Comparison of ENCODE assay signal across 10 cellular contexts in genomic region chr7:80095545-80095944, GRCh38. TPM values are rescaled to one million over a fixed set of nuclear protein-coding genes. Genes with fewer than 3 reads are reported as not detected.
DNase-seq lines count a peak whose midpoint lies in the region; ATAC-seq, FAIRE-seq and TF ChIP-seq lines count a peak whose summit lies in the region.
"Had no signal": no experiment of that assay in that cellular context is flagged by ENCODE, and none has a peak within 500 bp of the region (broad histone marks: within the 10 kb centered on the region; RNA-seq: fewer than 3 reads in every experiment).

No MANE protein-coding gene starts in this region.

- CTCF ChIA-PET in AG04449 (lab: Yijun Ruan, JAX) (interaction anchor here (0.6 to 5.4 kb wide), 20 partner anchors 8 to 974 kb away, joined by 3 to 74 read pairs (median 4); no protein-coding TSS in a partner anchor), HepG2 (lab: Yijun Ruan, JAX; ENCODE audit: low intra/inter-chr PET ratio, low total read pairs) (no interaction called here)

- POLR2A ChIA-PET in AG04449 (lab: Yijun Ruan, JAX), result no interaction called here
- POLR2A ChIA-PET in HepG2 (lab: Yijun Ruan, JAX), result no interaction called here

- H3K9ac ChIP-seq in HepG2 (ENCODE audit: insufficient read depth, low read depth, low read length), result no peak overlapping the region

- H3K4me2 ChIP-seq in HepG2 (ENCODE audit: low read depth, low read length), result no peak overlapping the region

- no peaks in the 10 kb centered on the region for H4K20me1 ChIP-seq in HepG2 (ENCODE audit: insufficient read depth, low read length)

- H3K27ac ChIP-seq in HepG2 (ENCODE audit: extremely low read length, insufficient read depth, low read length), result no peak overlapping the region

- no peaks in the 10 kb centered on the region for H3K4me1 ChIP-seq in HepG2 (ENCODE audit: insufficient read depth, low read length)

- no peak overlapping the region for H2AFZ ChIP-seq in HepG2 (ENCODE audit: low read length)

- H3K4me3 ChIP-seq in AG04449 (ENCODE audit: low read depth, low read length) (no peak overlapping the region), astrocyte of the cerebellum (ENCODE audit: low read depth, low read length) (no peak overlapping the region), HepG2 (replicated peaks in 1 of 3; ENCODE audit: insufficient read depth in 1 of 3, low read depth in 2 of 3, low read length in 3 of 3) (no peak overlapping the region)
- H3K4me3 ChIP-seq: lung had no signal

- in situ Hi-C loops in astrocyte of the cerebellum (cut with HindIII; ENCODE audit: low sequenced_read_pairs), result loop anchor here (5.0 kb wide), 2 partner anchors 42 to 43 kb away; no protein-coding TSS in a partner anchor
- in situ Hi-C loops in HepG2 (cut with HindIII; ENCODE audit: extremely low pct_ligation_motif_present, low pct_unique_long_range_greater_than_20kb), result no loop called here

- FAIRE-seq in HepG2 (lab: Jason Lieb, UNC), result no peak

- no peak for TF ChIP-seq POLR2A in HepG2 (IDR thresholded peaks at IDR 0.05; ENCODE audit: insufficient read depth in 1 of 2, low read depth in 2 of 2, low read length in 2 of 2)

- TF ChIP-seq CTCF in AG04449 (IDR thresholded peaks at IDR 0.05; ENCODE audit: insufficient read depth, low read length, missing control alignments) (peak; percentile 9), astrocyte of the cerebellum (IDR thresholded peaks at IDR 0.05; ENCODE audit: low read depth, low read length, missing control alignments) (peak; percentile 26), HepG2 (CRISPR knock-in tag; IDR thresholded peaks at IDR 0.05) (no peak)

- WGBS in HepG2 (ENCODE audit: low lambda C conversion rate), result 23% methylated on average over 1 of the region's 1 CpG

- ATAC-seq in HepG2, result no peak
- ATAC-seq in HG03139 (IDR thresholded peaks at IDR 0.05; ENCODE audit: unreplicated experiment), result no peak
- ATAC-seq: stimulated activated effector memory CD8-positive, alpha-beta T cell treated with anti-CD3 and anti-CD28 coated beads, Interleukin-12 subunit alpha, Interleukin-12 subunit beta, amount 100 ng/mL, for 72 hours had no signal

- no peak for DNase-seq in AG04449 (ENCODE audit: low read depth, low spot score)
- peak; percentile 48 for DNase-seq in LHCN-M2 (ENCODE audit: low read depth)
- DNase-seq in astrocyte of the cerebellum (ENCODE audit: low read depth), result no peak
- no peak for DNase-seq in HepG2 (ENCODE audit: low spot score)
- DNase-seq in NCI-H128 (lab: John Stamatoyannopoulos, UW; ENCODE audit: unreplicated experiment), result no peak
- no peak for DNase-seq in activated T-cell treated with anti-CD3 and anti-CD28 coated beads, Interleukin-2, amount 50 U/mL, for 48 hours
- DNase-seq in activated CD4-positive, CD25-positive, alpha-beta regulatory T cell (lab: John Stamatoyannopoulos, UW), result no peak

- BruUV-seq in HepG2 (replicated peaks; lab: Mats Ljungman, UMichigan), result no TSS peak

- TF ChIP-seq EP300 in HepG2 (IDR thresholded peaks at IDR 0.05; ENCODE audit: low read depth in 2 of 2, low read length in 2 of 2) (no peak), HepG2 (CRISPR knock-in tag; IDR thresholded peaks at IDR 0.05; ENCODE audit: borderline replicate concordance) (no peak)

- no peaks in the 10 kb centered on the region for H3K9me3 ChIP-seq in HepG2 (ENCODE audit: low read length)

- no peaks in the 10 kb centered on the region for H3K36me3 ChIP-seq in HepG2 (replicated peaks in 1 of 2; ENCODE audit: control insufficient read depth in 1 of 2, insufficient read depth in 2 of 2, low read length in 2 of 2)

- no peaks in the 10 kb centered on the region for H3K27me3 ChIP-seq in HepG2 (ENCODE audit: control insufficient read depth in 1 of 2, insufficient read depth in 2 of 2, low read length in 2 of 2)

- intact Hi-C loops in HepG2 (cut with micrococcal nuclease; ENCODE audit: unreplicated experiment), result loop anchor here (1.0 kb wide), 1 partner anchor 39 kb away; the partner anchor contains the start of gene GNAI1

- no peaks in the 10 kb centered on the region for H3K79me2 ChIP-seq in HepG2 (ENCODE audit: insufficient read depth, low read length)

- TF ChIP-seq RAD21 in HepG2 (CRISPR knock-in tag; IDR thresholded peaks at IDR 0.05), result no peak

TF ChIP-seq in HepG2, 621 proteins besides CTCF, POLR2A, EP300 and RAD21:
- no peak for TF ChIP-seq ZNF674 (CRISPR knock-in tag; IDR thresholded peaks at IDR 0.05; ENCODE audit: low read depth)
- TF ChIP-seq SMAD1 (CRISPR knock-in tag; IDR thresholded peaks at IDR 0.05; ENCODE audit: borderline replicate concordance, low read depth), result no peak
- TF ChIP-seq FOXA1 (IDR thresholded peaks at IDR 0.05), result 0 out of 2 replicates have a peak, but pooled peaks have one; percentile 43
- no peak for TF ChIP-seq FOXA1 (CRISPR knock-in tag; IDR thresholded peaks at IDR 0.05)

RNA-seq across cellular contexts. Expression of gene GNAI1, which starts 39.1 kb away (rescaled TPM):
- total RNA-seq in LHCN-M2 (2014; rRNA removed) (84.0 and 95.9 TPM in 2 replicates), HepG2 (2016; rRNA removed; fragmentation: Illumina TruSeq; extraction: Trizol) (5.7 and 8.8 TPM in 2 replicates)
- 36.7 TPM for polyA plus RNA-seq in LHCN-M2 (2012)
- 1.9 and 2.0 TPM in 2 replicates for total RNA-seq in HepG2 (2016; cell fraction: cytosol; rRNA removed; fragmentation: Illumina TruSeq; extraction: Trizol; ENCODE audit: low read depth)
- total RNA-seq in HepG2 (2016; cell fraction: insoluble cytoplasmic fraction; rRNA removed; fragmentation: Illumina TruSeq; extraction: Trizol), result 5.8 and 7.5 TPM in 2 replicates
- 2.5 and 2.9 TPM in 2 replicates for total RNA-seq in HepG2 (2016; cell fraction: membrane; rRNA removed; fragmentation: Illumina TruSeq; extraction: Trizol)
- total RNA-seq in HepG2 (2016; cell fraction: nucleus; rRNA removed; fragmentation: Illumina TruSeq; extraction: Trizol), result 5.6 and 7.8 TPM in 2 replicates
- 2.5 and 3.5 TPM in 2 replicates for polyA plus RNA-seq in HepG2 (2011; rRNA removed)
- 1.5 and 1.8 TPM in 2 replicates for polyA plus RNA-seq in HepG2 (2011; cell fraction: cytosol; rRNA removed)
- 0.95 and 1.2 TPM in 2 replicates for polyA plus RNA-seq in HepG2 (2011; cell fraction: nucleus; rRNA removed)
- 3.1 and 4.0 TPM in 2 replicates for polyA plus RNA-seq in HepG2 (2012)
- polyA plus RNA-seq in HepG2 (2016; cell fraction: cytosol; fragmentation: Illumina TruSeq; extraction: Trizol; ENCODE audit: low read depth), result 0.59 and 0.60 TPM in 2 replicates
- 5.0 and 6.6 TPM in 2 replicates for polyA plus RNA-seq in HepG2 (2016; cell fraction: insoluble cytoplasmic fraction; fragmentation: Illumina TruSeq; extraction: Trizol; ENCODE audit: low read depth)
- polyA plus RNA-seq in HepG2 (2016; cell fraction: membrane; fragmentation: Illumina TruSeq; extraction: Trizol; ENCODE audit: low read depth), result 0.89 and 1.1 TPM in 2 replicates
- polyA plus RNA-seq in HepG2 (2016; cell fraction: nucleus; fragmentation: Illumina TruSeq; extraction: Trizol; ENCODE audit: insufficient read depth, low read depth), result 6.3 and 6.8 TPM in 2 replicates
- polyA minus RNA-seq in HepG2 (2011; rRNA and poly(A)+ RNA removed; ENCODE audit: low replicate concordance), result 1.9 and 8.5 TPM in 2 replicates
- 2.9 and 4.9 TPM in 2 replicates for polyA minus RNA-seq in HepG2 (2011; cell fraction: cytosol; rRNA and poly(A)+ RNA removed)
- polyA minus RNA-seq in HepG2 (2011; cell fraction: nucleus; rRNA and poly(A)+ RNA removed), result 8.8 and 10.6 TPM in 2 replicates
